In genomic region chr11:19711911-19712280, GRCh38 we compare ENCODE assay signal across 9 cellular contexts. TPM values are rescaled to one million over a fixed set of nuclear protein-coding genes. Genes with fewer than 3 reads are reported as not detected.
DNase-seq lines count a peak whose midpoint lies in the region; ATAC-seq, FAIRE-seq and TF ChIP-seq lines count a peak whose summit lies in the region.
"Had no signal": no experiment of that assay in that cellular context is flagged by ENCODE, and none has a peak within 500 bp of the region (broad histone marks: within the 10 kb centered on the region; RNA-seq: fewer than 3 reads in every experiment).

No MANE protein-coding gene starts in this region.

- no peaks in the 10 kb centered on the region for H3K36me3 ChIP-seq in ascending aorta

- DNase-seq in HTR-8/SVneo (ENCODE audit: insufficient read length, low spot score) (peak; percentile 20), ascending aorta (ENCODE audit: low spot score in 2 of 2) (no peak), iris pigment epithelial cell (ENCODE audit: low read depth) (peak; percentile 48), H4 (ENCODE audit: low spot score) (no peak)
- DNase-seq in stimulated activated CD4-positive, alpha-beta T cell treated with anti-CD3 and anti-CD28 coated beads, Interleukin-1b, Interleukin-23, amount 100 ng/mL, for 48 hours: peak; percentile 41
- no peak for DNase-seq in central memory CD4-positive, alpha-beta T cell

- H3K9me3 ChIP-seq in ascending aorta: no peaks in the 10 kb centered on the region

- peak overlapping the region; percentile 67 to 98 for H3K4me3 ChIP-seq in ascending aorta

- TF ChIP-seq CTCF in ascending aorta (IDR thresholded peaks at IDR 0.05): no peak

- H3K4me1 ChIP-seq in ascending aorta: peaks cover 0 to 11% of the 10 kb centered on the region in 2 donors

- intact Hi-C loops in ascending aorta (cut with DNase I): loop anchor here (1.0 to 5.0 kb wide), 3 partner anchors 19 to 135 kb away; no protein-coding TSS in a partner anchor

- ATAC-seq in GM19043 (IDR thresholded peaks at IDR 0.05; ENCODE audit: low read depth, unreplicated experiment) (peak; percentile 17), GM18861 (IDR thresholded peaks at IDR 0.05; ENCODE audit: unreplicated experiment) (no peak)

- no peaks in the 10 kb centered on the region for H3K27me3 ChIP-seq in ascending aorta

- peak overlapping the region; percentile 87 to 98 for H3K27ac ChIP-seq in ascending aorta

- no peak for FAIRE-seq in HTR-8/SVneo (lab: Jason Lieb, UNC)
- FAIRE-seq: TTC549 had no signal

RNA-seq across cellular contexts. Expression of gene NAV2, which starts 0.7 kb away (rescaled TPM):
- total RNA-seq in ascending aorta: 62.6 TPM
- total RNA-seq in H4 (2014; rRNA removed; shearing (Covaris generic)): 0.76 and 1.8 TPM in 2 replicates

Comparison
In these comparisons a context has a peak if more than half of its experiments do, and no peak if none do; other contexts are left out.
1. DNase-seq: peak in HTR-8/SVneo (single experiment), iris pigment epithelial cell (single experiment) and stimulated activated CD4-positive, alpha-beta T cell treated with anti-CD3 and anti-CD28 coated beads, Interleukin-1b, Interleukin-23, amount 100 ng/mL, for 48 hours (single experiment); none in ascending aorta (0 of 2), central memory CD4-positive, alpha-beta T cell (single experiment) and H4 (single experiment).
2. RNA of gene NAV2, which starts 0.7 kb away (total RNA-seq): 62.6 TPM in ascending aorta (single experiment); 0.76 to 1.8 TPM in H4; every median in the first group is over 10 times any median in the second.